Comparison of ENCODE assay signal across 1 cellular context in the genomic region with DNA sequence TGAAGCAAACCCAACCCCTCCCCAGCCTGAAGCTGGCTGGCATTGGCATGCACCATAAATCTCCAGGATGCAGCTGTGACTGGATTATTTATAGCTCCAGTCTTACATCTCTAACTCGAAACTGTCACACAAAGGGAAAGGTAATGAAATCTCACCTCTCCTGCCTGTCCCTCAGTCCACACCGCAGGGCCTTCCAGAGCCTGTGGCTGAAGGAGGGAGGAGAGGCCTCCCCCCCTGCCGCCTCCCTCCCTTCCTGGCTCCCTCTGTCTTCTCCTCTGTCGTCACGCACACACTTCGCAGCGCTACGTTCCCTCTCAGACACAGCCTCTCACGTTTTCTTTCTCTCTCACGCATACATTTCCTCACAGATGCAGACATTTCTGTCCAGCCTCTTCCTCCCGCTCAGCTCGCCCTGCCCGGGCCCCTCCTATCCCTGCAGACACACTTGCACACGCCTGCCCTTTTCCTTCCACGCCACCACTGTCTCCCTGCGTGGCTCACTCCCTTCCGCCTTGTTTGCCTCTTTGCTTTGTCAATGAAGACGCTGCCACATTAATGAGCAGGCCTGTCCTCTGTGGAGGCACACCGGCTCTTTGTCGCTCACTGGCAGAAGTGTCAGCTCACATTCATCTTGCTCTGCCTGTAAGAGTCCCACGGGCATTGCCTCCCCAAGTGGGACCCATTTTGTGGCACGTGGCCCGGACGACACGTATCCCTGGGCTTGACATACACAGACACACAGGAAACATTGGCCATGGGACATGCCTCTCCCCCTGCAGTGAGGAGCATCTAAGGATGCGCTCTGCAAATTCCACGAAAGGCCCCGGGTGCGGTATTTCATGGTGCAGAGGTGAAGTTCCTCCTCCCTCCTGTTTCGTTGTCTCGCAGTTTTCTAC.
TF ChIP-seq lines count a peak whose summit lies in the region.

No MANE protein-coding gene starts in this region.

TF ChIP-seq in GM12878, 131 proteins besides CTCF, POLR2A, EP300 and RAD21 (continued from another document and continues in another):
- no peak for TF ChIP-seq EZH2 (IDR thresholded peaks at IDR 0.05; ENCODE audit: borderline replicate concordance, control insufficient read depth, low read depth, low read length)
- TF ChIP-seq EGR1 (IDR thresholded peaks at IDR 0.05; ENCODE audit: borderline replicate concordance in 1 of 2, low read depth in 2 of 2, low read length in 2 of 2), result no peak
- no peak for TF ChIP-seq TBL1XR1 (IDR thresholded peaks at IDR 0.05; ENCODE audit: low read depth, low read length)
- TF ChIP-seq SIX5 (IDR thresholded peaks at IDR 0.05; ENCODE audit: low read depth, low read length, severe bottlenecking), result no peak
- no peak for TF ChIP-seq JUNB (IDR thresholded peaks at IDR 0.05)
- TF ChIP-seq, protein P1, sequence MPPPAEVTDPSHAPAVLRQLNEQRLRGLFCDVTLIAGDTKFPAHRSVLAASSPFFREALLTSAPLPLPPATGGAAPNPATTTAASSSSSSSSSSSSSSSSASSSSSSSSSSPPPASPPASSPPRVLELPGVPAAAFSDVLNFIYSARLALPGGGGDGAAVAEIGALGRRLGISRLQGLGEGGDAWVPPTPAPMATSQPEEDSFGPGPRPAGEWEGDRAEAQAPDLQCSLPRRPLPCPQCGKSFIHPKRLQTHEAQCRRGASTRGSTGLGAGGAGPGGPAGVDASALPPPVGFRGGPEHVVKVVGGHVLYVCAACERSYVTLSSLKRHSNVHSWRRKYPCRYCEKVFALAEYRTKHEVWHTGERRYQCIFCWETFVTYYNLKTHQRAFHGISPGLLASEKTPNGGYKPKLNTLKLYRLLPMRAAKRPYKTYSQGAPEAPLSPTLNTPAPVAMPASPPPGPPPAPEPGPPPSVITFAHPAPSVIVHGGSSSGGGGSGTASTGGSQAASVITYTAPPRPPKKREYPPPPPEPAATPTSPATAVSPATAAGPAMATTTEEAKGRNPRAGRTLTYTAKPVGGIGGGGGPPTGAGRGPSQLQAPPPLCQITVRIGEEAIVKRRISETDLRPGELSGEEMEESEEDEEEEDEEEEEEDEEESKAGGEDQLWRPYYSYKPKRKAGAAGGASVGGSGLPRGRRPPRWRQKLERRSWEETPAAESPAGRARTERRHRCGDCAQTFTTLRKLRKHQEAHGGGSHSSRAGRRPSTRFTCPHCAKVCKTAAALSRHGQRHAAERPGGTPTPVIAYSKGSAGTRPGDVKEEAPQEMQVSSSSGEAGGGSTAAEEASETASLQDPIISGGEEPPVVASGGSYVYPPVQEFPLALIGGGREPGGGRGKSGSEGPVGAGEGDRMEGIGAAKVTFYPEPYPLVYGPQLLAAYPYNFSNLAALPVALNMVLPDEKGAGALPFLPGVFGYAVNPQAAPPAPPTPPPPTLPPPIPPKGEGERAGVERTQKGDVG (CRISPR knock-in tag; IDR thresholded peaks at IDR 0.05), result no peak
- TF ChIP-seq, protein P2, sequence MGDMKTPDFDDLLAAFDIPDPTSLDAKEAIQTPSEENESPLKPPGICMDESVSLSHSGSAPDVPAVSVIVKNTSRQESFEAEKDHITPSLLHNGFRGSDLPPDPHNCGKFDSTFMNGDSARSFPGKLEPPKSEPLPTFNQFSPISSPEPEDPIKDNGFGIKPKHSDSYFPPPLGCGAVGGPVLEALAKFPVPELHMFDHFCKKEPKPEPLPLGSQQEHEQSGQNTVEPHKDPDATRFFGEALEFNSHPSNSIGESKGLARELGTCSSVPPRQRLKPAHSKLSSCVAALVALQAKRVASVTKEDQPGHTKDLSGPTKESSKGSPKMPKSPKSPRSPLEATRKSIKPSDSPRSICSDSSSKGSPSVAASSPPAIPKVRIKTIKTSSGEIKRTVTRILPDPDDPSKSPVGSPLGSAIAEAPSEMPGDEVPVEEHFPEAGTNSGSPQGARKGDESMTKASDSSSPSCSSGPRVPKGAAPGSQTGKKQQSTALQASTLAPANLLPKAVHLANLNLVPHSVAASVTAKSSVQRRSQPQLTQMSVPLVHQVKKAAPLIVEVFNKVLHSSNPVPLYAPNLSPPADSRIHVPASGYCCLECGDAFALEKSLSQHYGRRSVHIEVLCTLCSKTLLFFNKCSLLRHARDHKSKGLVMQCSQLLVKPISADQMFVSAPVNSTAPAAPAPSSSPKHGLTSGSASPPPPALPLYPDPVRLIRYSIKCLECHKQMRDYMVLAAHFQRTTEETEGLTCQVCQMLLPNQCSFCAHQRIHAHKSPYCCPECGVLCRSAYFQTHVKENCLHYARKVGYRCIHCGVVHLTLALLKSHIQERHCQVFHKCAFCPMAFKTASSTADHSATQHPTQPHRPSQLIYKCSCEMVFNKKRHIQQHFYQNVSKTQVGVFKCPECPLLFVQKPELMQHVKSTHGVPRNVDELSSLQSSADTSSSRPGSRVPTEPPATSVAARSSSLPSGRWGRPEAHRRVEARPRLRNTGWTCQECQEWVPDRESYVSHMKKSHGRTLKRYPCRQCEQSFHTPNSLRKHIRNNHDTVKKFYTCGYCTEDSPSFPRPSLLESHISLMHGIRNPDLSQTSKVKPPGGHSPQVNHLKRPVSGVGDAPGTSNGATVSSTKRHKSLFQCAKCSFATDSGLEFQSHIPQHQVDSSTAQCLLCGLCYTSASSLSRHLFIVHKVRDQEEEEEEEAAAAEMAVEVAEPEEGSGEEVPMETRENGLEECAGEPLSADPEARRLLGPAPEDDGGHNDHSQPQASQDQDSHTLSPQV (IDR thresholded peaks at IDR 0.05), result no peak
- no peak for TF ChIP-seq RAD51 (IDR thresholded peaks at IDR 0.05)
- TF ChIP-seq ZNF622 (IDR thresholded peaks at IDR 0.05), result no peak
- peak; percentile 37; the same call in 1 of the 2 replicates for TF ChIP-seq NBN (IDR thresholded peaks at IDR 0.05)
- TF ChIP-seq BMI1 (IDR thresholded peaks at IDR 0.05; ENCODE audit: borderline replicate concordance), result no peak
- no peak for TF ChIP-seq ZNF274 (IDR thresholded peaks at IDR 0.05; ENCODE audit: insufficient read depth, insufficient read length)
- no peak for TF ChIP-seq CBFB (IDR thresholded peaks at IDR 0.05; ENCODE audit: low read depth)
- TF ChIP-seq, protein P3, sequence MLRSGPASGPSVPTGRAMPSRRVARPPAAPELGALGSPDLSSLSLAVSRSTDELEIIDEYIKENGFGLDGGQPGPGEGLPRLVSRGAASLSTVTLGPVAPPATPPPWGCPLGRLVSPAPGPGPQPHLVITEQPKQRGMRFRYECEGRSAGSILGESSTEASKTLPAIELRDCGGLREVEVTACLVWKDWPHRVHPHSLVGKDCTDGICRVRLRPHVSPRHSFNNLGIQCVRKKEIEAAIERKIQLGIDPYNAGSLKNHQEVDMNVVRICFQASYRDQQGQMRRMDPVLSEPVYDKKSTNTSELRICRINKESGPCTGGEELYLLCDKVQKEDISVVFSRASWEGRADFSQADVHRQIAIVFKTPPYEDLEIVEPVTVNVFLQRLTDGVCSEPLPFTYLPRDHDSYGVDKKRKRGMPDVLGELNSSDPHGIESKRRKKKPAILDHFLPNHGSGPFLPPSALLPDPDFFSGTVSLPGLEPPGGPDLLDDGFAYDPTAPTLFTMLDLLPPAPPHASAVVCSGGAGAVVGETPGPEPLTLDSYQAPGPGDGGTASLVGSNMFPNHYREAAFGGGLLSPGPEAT (IDR thresholded peaks at IDR 0.05; ENCODE audit: low read depth), result no peak
- TF ChIP-seq RBBP5 (conservative IDR thresholded peaks at IDR 0.05), result no peak
- TF ChIP-seq, protein P4, sequence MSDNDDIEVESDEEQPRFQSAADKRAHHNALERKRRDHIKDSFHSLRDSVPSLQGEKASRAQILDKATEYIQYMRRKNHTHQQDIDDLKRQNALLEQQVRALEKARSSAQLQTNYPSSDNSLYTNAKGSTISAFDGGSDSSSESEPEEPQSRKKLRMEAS (IDR thresholded peaks at IDR 0.05; ENCODE audit: low read depth, low read length), result no peak
- TF ChIP-seq NFYA (IDR thresholded peaks at IDR 0.05; ENCODE audit: borderline replicate concordance, low read depth, low read length), result no peak
- TF ChIP-seq POLR2AphosphoS5 (IDR thresholded peaks at IDR 0.05; ENCODE audit: low read length), result peak; percentile 22; the same call in 1 of the 2 replicates
- TF ChIP-seq KAT2A (conservative IDR thresholded peaks at IDR 0.05; ENCODE audit: control insufficient read depth, low read depth, low read length), result no peak
- TF ChIP-seq RFX5 (IDR thresholded peaks at IDR 0.05; ENCODE audit: low read depth, low read length), result no peak
- no peak for TF ChIP-seq PAX8 (IDR thresholded peaks at IDR 0.05)
- TF ChIP-seq, protein P5, sequence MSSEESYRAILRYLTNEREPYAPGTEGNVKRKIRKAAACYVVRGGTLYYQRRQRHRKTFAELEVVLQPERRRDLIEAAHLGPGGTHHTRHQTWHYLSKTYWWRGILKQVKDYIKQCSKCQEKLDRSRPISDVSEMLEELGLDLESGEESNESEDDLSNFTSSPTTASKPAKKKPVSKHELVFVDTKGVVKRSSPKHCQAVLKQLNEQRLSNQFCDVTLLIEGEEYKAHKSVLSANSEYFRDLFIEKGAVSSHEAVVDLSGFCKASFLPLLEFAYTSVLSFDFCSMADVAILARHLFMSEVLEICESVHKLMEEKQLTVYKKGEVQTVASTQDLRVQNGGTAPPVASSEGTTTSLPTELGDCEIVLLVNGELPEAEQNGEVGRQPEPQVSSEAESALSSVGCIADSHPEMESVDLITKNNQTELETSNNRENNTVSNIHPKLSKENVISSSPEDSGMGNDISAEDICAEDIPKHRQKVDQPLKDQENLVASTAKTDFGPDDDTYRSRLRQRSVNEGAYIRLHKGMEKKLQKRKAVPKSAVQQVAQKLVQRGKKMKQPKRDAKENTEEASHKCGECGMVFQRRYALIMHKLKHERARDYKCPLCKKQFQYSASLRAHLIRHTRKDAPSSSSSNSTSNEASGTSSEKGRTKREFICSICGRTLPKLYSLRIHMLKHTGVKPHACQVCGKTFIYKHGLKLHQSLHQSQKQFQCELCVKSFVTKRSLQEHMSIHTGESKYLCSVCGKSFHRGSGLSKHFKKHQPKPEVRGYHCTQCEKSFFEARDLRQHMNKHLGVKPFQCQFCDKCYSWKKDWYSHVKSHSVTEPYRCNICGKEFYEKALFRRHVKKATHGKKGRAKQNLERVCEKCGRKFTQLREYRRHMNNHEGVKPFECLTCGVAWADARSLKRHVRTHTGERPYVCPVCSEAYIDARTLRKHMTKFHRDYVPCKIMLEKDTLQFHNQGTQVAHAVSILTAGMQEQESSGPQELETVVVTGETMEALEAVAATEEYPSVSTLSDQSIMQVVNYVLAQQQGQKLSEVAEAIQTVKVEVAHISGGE (CRISPR knock-in tag; IDR thresholded peaks at IDR 0.05), result no peak
- no peak for TF ChIP-seq ZNF207 (IDR thresholded peaks at IDR 0.05; ENCODE audit: borderline replicate concordance)
- TF ChIP-seq BHLHE40 (IDR thresholded peaks at IDR 0.05; ENCODE audit: borderline replicate concordance in 1 of 2, low read depth in 2 of 2, low read length in 1 of 2), result peak in 1 of 2 experiments; percentile 62; a peak in 1 of 4 replicates
- no peak for TF ChIP-seq CHD4 (IDR thresholded peaks at IDR 0.05)
- no peak for TF ChIP-seq GABPA (IDR thresholded peaks at IDR 0.05; ENCODE audit: low read depth)
- 0 out of 2 replicates have a peak, but pooled peaks have one; percentile 8 for TF ChIP-seq TCF3 (IDR thresholded peaks at IDR 0.05; ENCODE audit: borderline replicate concordance, insufficient read depth, low read depth, low read length)
- no peak for TF ChIP-seq SMARCA5 (IDR thresholded peaks at IDR 0.05)
- TF ChIP-seq, protein P6, sequence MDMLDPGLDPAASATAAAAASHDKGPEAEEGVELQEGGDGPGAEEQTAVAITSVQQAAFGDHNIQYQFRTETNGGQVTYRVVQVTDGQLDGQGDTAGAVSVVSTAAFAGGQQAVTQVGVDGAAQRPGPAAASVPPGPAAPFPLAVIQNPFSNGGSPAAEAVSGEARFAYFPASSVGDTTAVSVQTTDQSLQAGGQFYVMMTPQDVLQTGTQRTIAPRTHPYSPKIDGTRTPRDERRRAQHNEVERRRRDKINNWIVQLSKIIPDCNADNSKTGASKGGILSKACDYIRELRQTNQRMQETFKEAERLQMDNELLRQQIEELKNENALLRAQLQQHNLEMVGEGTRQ (IDR thresholded peaks at IDR 0.05; ENCODE audit: borderline replicate concordance, low read depth, low read length), result no peak
- no peak; the same call in 1 of the 2 replicates for TF ChIP-seq YY1 (IDR thresholded peaks at IDR 0.05; ENCODE audit: low read depth, low read length)
- no peak for TF ChIP-seq SIN3A (IDR thresholded peaks at IDR 0.05; ENCODE audit: low read depth, low read length)
- TF ChIP-seq, protein P7, sequence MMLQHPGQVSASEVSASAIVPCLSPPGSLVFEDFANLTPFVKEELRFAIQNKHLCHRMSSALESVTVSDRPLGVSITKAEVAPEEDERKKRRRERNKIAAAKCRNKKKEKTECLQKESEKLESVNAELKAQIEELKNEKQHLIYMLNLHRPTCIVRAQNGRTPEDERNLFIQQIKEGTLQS (IDR thresholded peaks at IDR 0.05; ENCODE audit: borderline replicate concordance, extremely low read depth, low read depth, low read length), result no peak
- TF ChIP-seq PAX5 (IDR thresholded peaks at IDR 0.05; ENCODE audit: borderline replicate concordance, low read depth, low read length), result no peak
- no peak for TF ChIP-seq NR2F1 (conservative IDR thresholded peaks at IDR 0.05)
- TF ChIP-seq, protein P8, sequence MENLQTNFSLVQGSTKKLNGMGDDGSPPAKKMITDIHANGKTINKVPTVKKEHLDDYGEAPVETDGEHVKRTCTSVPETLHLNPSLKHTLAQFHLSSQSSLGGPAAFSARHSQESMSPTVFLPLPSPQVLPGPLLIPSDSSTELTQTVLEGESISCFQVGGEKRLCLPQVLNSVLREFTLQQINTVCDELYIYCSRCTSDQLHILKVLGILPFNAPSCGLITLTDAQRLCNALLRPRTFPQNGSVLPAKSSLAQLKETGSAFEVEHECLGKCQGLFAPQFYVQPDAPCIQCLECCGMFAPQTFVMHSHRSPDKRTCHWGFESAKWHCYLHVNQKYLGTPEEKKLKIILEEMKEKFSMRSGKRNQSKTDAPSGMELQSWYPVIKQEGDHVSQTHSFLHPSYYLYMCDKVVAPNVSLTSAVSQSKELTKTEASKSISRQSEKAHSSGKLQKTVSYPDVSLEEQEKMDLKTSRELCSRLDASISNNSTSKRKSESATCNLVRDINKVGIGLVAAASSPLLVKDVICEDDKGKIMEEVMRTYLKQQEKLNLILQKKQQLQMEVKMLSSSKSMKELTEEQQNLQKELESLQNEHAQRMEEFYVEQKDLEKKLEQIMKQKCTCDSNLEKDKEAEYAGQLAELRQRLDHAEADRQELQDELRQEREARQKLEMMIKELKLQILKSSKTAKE (IDR thresholded peaks at IDR 0.05; ENCODE audit: low read depth, poor library complexity, severe bottlenecking), result no peak
- TF ChIP-seq NFXL1 (IDR thresholded peaks at IDR 0.05; ENCODE audit: borderline replicate concordance), result no peak
- TF ChIP-seq WRNIP1 (IDR thresholded peaks at IDR 0.05; ENCODE audit: borderline replicate concordance, low read depth, low read length), result no peak
- no peak for TF ChIP-seq HDAC6 (IDR thresholded peaks at IDR 0.05; ENCODE audit: unreplicated experiment)
- no peak for TF ChIP-seq CHD2 (IDR thresholded peaks at IDR 0.05; ENCODE audit: borderline replicate concordance, low read depth, low read length)
- TF ChIP-seq MYB (IDR thresholded peaks at IDR 0.05; ENCODE audit: borderline replicate concordance, low read depth, low read length), result no peak
- 0 out of 2 replicates have a peak, but pooled peaks have one; percentile 10 for TF ChIP-seq ATF7 (IDR thresholded peaks at IDR 0.05; ENCODE audit: low read depth)
- no peak for TF ChIP-seq NR2C1 (IDR thresholded peaks at IDR 0.05)
- TF ChIP-seq MYC (IDR thresholded peaks at IDR 0.05; ENCODE audit: insufficient read depth, insufficient read length, insufficient replicate concordance, low read length, severe bottlenecking), result no peak
- 0 out of 2 replicates have a peak, but pooled peaks have one; percentile 52 for TF ChIP-seq MEF2A (IDR thresholded peaks at IDR 0.05; ENCODE audit: insufficient read depth, low read depth, low read length)
